1 cellular context compared by ENCODE assay signal in the genomic region with DNA sequence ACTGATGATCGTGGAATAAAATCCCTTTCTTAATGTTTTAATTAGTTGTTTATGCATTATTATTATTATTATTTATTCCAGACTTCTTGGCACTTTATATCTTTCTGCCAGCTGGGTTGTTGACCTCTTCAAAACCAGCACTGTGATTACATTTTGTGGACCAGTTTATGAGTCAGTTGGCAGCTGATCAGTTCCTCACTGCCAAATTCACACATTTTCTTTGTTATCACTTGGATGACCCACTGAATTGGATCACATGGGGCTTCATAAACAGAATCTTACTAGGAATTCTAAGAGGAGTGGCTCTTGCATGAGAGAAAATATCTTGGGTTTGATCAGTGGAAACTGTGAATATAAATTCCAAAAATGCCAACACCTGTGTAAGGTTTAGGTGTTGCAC.
TF ChIP-seq lines count a peak whose summit lies in the region.

No MANE protein-coding gene starts in this region.

TF ChIP-seq in HepG2, 621 proteins besides CTCF, POLR2A, EP300 and RAD21 (continued from another document):
- TF ChIP-seq, protein P1, sequence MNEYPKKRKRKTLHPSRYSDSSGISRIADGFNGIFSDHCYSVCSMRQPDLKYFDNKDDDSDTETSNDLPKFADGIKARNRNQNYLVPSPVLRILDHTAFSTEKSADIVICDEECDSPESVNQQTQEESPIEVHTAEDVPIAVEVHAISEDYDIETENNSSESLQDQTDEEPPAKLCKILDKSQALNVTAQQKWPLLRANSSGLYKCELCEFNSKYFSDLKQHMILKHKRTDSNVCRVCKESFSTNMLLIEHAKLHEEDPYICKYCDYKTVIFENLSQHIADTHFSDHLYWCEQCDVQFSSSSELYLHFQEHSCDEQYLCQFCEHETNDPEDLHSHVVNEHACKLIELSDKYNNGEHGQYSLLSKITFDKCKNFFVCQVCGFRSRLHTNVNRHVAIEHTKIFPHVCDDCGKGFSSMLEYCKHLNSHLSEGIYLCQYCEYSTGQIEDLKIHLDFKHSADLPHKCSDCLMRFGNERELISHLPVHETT (CRISPR knock-in tag; conservative IDR thresholded peaks at IDR 0.05): no peak
- TF ChIP-seq, protein P2, sequence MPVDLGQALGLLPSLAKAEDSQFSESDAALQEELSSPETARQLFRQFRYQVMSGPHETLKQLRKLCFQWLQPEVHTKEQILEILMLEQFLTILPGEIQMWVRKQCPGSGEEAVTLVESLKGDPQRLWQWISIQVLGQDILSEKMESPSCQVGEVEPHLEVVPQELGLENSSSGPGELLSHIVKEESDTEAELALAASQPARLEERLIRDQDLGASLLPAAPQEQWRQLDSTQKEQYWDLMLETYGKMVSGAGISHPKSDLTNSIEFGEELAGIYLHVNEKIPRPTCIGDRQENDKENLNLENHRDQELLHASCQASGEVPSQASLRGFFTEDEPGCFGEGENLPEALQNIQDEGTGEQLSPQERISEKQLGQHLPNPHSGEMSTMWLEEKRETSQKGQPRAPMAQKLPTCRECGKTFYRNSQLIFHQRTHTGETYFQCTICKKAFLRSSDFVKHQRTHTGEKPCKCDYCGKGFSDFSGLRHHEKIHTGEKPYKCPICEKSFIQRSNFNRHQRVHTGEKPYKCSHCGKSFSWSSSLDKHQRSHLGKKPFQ (CRISPR knock-in tag; IDR thresholded peaks at IDR 0.05; ENCODE audit: insufficient replicate concordance): no peak
- TF ChIP-seq HNF4G (IDR thresholded peaks at IDR 0.05; ENCODE audit: borderline replicate concordance, low read depth, low read length): no peak
- no peak for TF ChIP-seq HNF4G (CRISPR knock-in tag; IDR thresholded peaks at IDR 0.05; ENCODE audit: borderline replicate concordance, low read depth)
- no peak for TF ChIP-seq RXRB (CRISPR knock-in tag; IDR thresholded peaks at IDR 0.05; ENCODE audit: borderline replicate concordance)
